In the genomic region with DNA sequence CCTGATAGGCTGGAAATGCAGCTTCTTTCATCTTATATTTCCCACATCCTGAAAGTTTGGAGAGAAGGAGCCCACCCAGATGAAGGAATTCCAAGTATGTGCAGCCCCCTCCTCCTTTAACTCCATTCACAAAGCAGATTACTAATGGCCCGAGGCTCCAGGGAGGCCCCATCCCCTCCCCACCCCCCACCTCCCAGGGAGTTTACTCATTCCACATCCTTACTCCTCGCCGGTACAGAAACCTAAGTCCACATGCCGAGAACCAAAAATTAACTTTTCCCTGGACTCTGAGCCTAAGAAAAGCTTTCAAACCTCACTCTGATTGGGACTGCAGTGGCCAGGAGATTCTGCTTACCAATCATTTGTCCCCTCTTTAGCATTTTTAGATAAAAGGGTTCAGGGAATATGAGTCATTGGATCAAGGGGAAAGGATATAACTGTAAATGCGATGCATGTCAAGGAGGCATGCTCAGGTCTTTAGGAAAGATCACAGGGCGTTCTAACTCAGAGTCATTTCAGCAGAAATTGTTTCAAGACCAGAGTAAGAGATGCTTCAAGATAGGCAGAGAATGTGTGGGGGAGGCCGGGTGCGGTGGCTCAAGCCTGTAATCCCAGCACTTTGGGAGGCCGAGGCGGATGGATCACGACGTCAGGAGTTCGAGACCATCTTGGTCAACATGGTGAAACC, we compare ENCODE assay signal across 9 cellular contexts. TPM values are rescaled to one million over a fixed set of nuclear protein-coding genes. Genes with fewer than 3 reads are reported as not detected.
A peak's percentile ranks its signal among the peaks of the same experiment; 100 is the strongest.
DNase-seq lines count a peak whose midpoint lies in the region; ATAC-seq and TF ChIP-seq lines count a peak whose summit lies in the region.
"Had no signal": no experiment of that assay in that cellular context is flagged by ENCODE, and none has a peak within 500 bp of the region (broad histone marks: within the 10 kb centered on the region; RNA-seq: fewer than 3 reads in every experiment).

No MANE protein-coding gene starts in this region.

- H3K27ac ChIP-seq in SJSA1 (peak overlapping the region; percentile 99), epithelial cell of prostate (peak overlapping the region; percentile 97), ovary (peak overlapping the region in 1 of 2 donors; percentile 5), upper lobe of left lung (peak overlapping the region in 2 of 4 donors; percentile 9 to 77)

- H3K4me1 ChIP-seq in SJSA1 (replicated peaks) (peaks cover 93% of the 10 kb centered on the region), ovary (ENCODE audit: insufficient read depth) (peaks cover 3% of the 10 kb centered on the region), upper lobe of left lung (peaks cover 24 to 41% (median 31%) of the 10 kb centered on the region in 4 donors)

- ATAC-seq in upper lobe of left lung (ENCODE audit: low FRiP score in 2 of 2) (no peak), HG03095 (IDR thresholded peaks at IDR 0.05; ENCODE audit: unreplicated experiment) (no peak), HG02938 (IDR thresholded peaks at IDR 0.05; ENCODE audit: unreplicated experiment) (no peak)

- TF ChIP-seq CTCF in GM12865 (IDR thresholded peaks at IDR 0.05; ENCODE audit: insufficient read depth, low read depth, low read length, missing control alignments) (no peak), ovary (IDR thresholded peaks at IDR 0.05) (no peak), upper lobe of left lung (IDR thresholded peaks at IDR 0.05) (no peak)

- H3K9me3 ChIP-seq in SJSA1 (replicated peaks) (no peaks in the 10 kb centered on the region), ovary (no peaks in the 10 kb centered on the region), upper lobe of left lung (no peaks in the 10 kb centered on the region)

- H3K36me3 ChIP-seq in SJSA1 (no peaks in the 10 kb centered on the region), ovary (no peaks in the 10 kb centered on the region), upper lobe of left lung (no peaks in the 10 kb centered on the region)

- H3K4me3 ChIP-seq in GM12865 (ENCODE audit: low read depth, low read length) (peak overlapping the region; percentile 33), SJSA1 (peak overlapping the region; percentile 4; the same call in 1 of the 2 replicates), ovary (no peak overlapping the region), upper lobe of left lung (no peak overlapping the region)

- TF ChIP-seq POLR2A in ovary (IDR thresholded peaks at IDR 0.05) (peak; percentile 7), upper lobe of left lung (IDR thresholded peaks at IDR 0.05) (no peak)

- DNase-seq in GM12865 (ENCODE audit: low read depth) (no peak), SJSA1 (ENCODE audit: low read depth in 1 of 2, low spot score in 2 of 2) (peak in 1 of 2 experiments; percentile 95), epithelial cell of prostate (ENCODE audit: low read depth, low spot score) (no peak), ovary (peak in 1 of 5 donors; percentile 31), upper lobe of left lung (no peak), NCI-H146 (lab: John Stamatoyannopoulos, UW) (no peak)
- DNase-seq: RPMI8226 had no signal

- no peaks in the 10 kb centered on the region for H3K27me3 ChIP-seq in SJSA1 (replicated peaks)
- H3K27me3 ChIP-seq in ovary: no peaks in the 10 kb centered on the region
- no peaks in the 10 kb centered on the region for H3K27me3 ChIP-seq in upper lobe of left lung

- TF ChIP-seq EP300 in ovary (IDR thresholded peaks at IDR 0.05) (no peak), upper lobe of left lung (IDR thresholded peaks at IDR 0.05) (no peak)

- WGBS in ovary, 3 donors: 41 to 43% (median 43%) methylated on average over 13 of the region's 13 CpGs
- 78 to 83% methylated on average over 13 of the region's 13 CpGs for WGBS in upper lobe of left lung, 2 donors

- intact Hi-C loops in ovary (cut with DNase I): no loop called here

RNA-seq across cellular contexts. Expression of a gene that starts 31.9 kb away (rescaled TPM):
- 41.4 and 49.8 TPM in 2 replicates for total RNA-seq in SJSA1 (2014; rRNA removed; shearing (Covaris generic))
- total RNA-seq in ovary (100 to 1,000 TPM in 1 of 7 donors, 10 to 100 TPM in 6; 41.4 to 135 (median 64.9) TPM), upper lobe of left lung (10 to 100 TPM; 26.9 to 80.9 (median 36.0) TPM)
- polyA plus RNA-seq in ovary: 10 to 100 TPM; 34.2 to 70.0 TPM

Comparison
In these comparisons a context has a peak if more than half of its experiments do, and no peak if none do; other contexts are left out.
1. H3K4me3 ChIP-seq: peak in GM12865 (single experiment) and SJSA1 (single experiment); none in ovary (single experiment) and upper lobe of left lung (0 of 4).